24 cellular contexts compared by ENCODE assay signal in genomic region chr4:81319657-81320056, GRCh38.
DNase-seq lines count a peak whose midpoint lies in the region; ATAC-seq, FAIRE-seq and TF ChIP-seq lines count a peak whose summit lies in the region.
"Had no signal": no experiment of that assay in that cellular context is flagged by ENCODE, and none has a peak within 500 bp of the region (broad histone marks: within the 10 kb centered on the region; RNA-seq: fewer than 3 reads in every experiment).

No MANE protein-coding gene starts in this region.

- peak overlapping the region in 2 of 3 experiments; percentile 75 to 84 for H3K27ac Mint-ChIP-seq in nephron
- no peak overlapping the region for H3K27ac Mint-ChIP-seq in activated T-helper 1 cell treated with anti-CD3 and anti-CD28 coated beads, Interleukin-12 subunit alpha, Interleukin-12 subunit beta, Interleukin-2, Interleukin-4 antibody, amounts not matched to agents 30 ng/mL and 10 ng/mL and 1 ng/mL, durations not matched to agents 14 hours and 24 hours and 36 hours
- H3K27ac Mint-ChIP-seq: CD14-positive monocyte; CD8-positive, alpha-beta memory T cell; IgD-negative memory B cell had no signal

- H3K4me3 Mint-ChIP-seq in nephron, result no peak overlapping the region
- no peak overlapping the region for H3K4me3 Mint-ChIP-seq in activated T-helper 1 cell treated with anti-CD3 and anti-CD28 coated beads, Interleukin-12 subunit alpha, Interleukin-12 subunit beta, Interleukin-2, Interleukin-4 antibody, amounts not matched to agents 30 ng/mL and 10 ng/mL and 1 ng/mL, durations not matched to agents 14 hours and 24 hours and 36 hours
- H3K4me3 Mint-ChIP-seq: CD14-positive monocyte; CD8-positive, alpha-beta memory T cell; IgD-negative memory B cell had no signal

- H3K27me3 Mint-ChIP-seq in nephron (ENCODE audit: low read depth), result no peaks in the 10 kb centered on the region
- H3K27me3 Mint-ChIP-seq in activated T-helper 1 cell treated with anti-CD3 and anti-CD28 coated beads, Interleukin-12 subunit alpha, Interleukin-12 subunit beta, Interleukin-2, Interleukin-4 antibody, amounts not matched to agents 30 ng/mL and 10 ng/mL and 1 ng/mL, durations not matched to agents 14 hours and 24 hours and 36 hours (ENCODE audit: insufficient read depth), result no peaks in the 10 kb centered on the region

- DNase-seq in DMS53 (lab: John Stamatoyannopoulos, UW) (peak; percentile 5), DMS53 treated with DMSO at 0.1 percent for 48 hours (lab: John Stamatoyannopoulos, UW; ENCODE audit: unreplicated experiment) (no peak), 8988T (no peak), gastrocnemius medialis (no peak), GM19239 (ENCODE audit: insufficient read length, low spot score) (no peak)
- no peak for DNase-seq in activated T-helper 1 cell treated with anti-CD3 and anti-CD28 coated beads, Interleukin-12 subunit alpha, Interleukin-12 subunit beta, Interleukin-2, Interleukin-4 antibody, amounts not matched to agents 30 ng/mL and 10 ng/mL and 1 ng/mL, durations not matched to agents 14 hours and 24 hours and 36 hours (ENCODE audit: low spot score)
- DNase-seq: ACHN; BE2C; CD8-positive, alpha-beta memory T cell; EL; GF-D8; MM.1S; NCI-H2029 treated with DMSO at 0.1 percent for 48 hours; NCI-H526 treated with DMSO at 0.1 percent for 48 hours; SK-N-SH had no signal

- H3K27me3 ChIP-seq in gastrocnemius medialis, result no peaks in the 10 kb centered on the region
- H3K27me3 ChIP-seq: BE2C had no signal

- no peak for ATAC-seq in gastrocnemius medialis
- ATAC-seq: HCT116 had no signal

- H3K9me3 ChIP-seq in gastrocnemius medialis, result no peaks in the 10 kb centered on the region
- H3K9me3 ChIP-seq: BE2C, SK-N-SH had no signal

- H3K36me3 Mint-ChIP-seq in nephron (ENCODE audit: low read depth), result no peaks in the 10 kb centered on the region
- H3K36me3 Mint-ChIP-seq in activated T-helper 1 cell treated with anti-CD3 and anti-CD28 coated beads, Interleukin-12 subunit alpha, Interleukin-12 subunit beta, Interleukin-2, Interleukin-4 antibody, amounts not matched to agents 30 ng/mL and 10 ng/mL and 1 ng/mL, durations not matched to agents 14 hours and 24 hours and 36 hours (ENCODE audit: low read depth), result no peaks in the 10 kb centered on the region
- H3K36me3 Mint-ChIP-seq: CD14-positive monocyte; CD8-positive, alpha-beta memory T cell; IgD-negative memory B cell had no signal

- peaks cover 5% of the 10 kb centered on the region for H3K4me1 Mint-ChIP-seq in nephron
- no peaks in the 10 kb centered on the region for H3K4me1 Mint-ChIP-seq in activated T-helper 1 cell treated with anti-CD3 and anti-CD28 coated beads, Interleukin-12 subunit alpha, Interleukin-12 subunit beta, Interleukin-2, Interleukin-4 antibody, amounts not matched to agents 30 ng/mL and 10 ng/mL and 1 ng/mL, durations not matched to agents 14 hours and 24 hours and 36 hours (ENCODE audit: low read depth)
- H3K4me1 Mint-ChIP-seq: CD14-positive monocyte had no signal

- no peaks in the 10 kb centered on the region for H3K36me3 ChIP-seq in gastrocnemius medialis
- H3K36me3 ChIP-seq: BE2C had no signal

- H3K4me3 ChIP-seq in gastrocnemius medialis, result no peak overlapping the region

- no peak for TF ChIP-seq CTCF in nephron (IDR thresholded peaks at IDR 0.05; ENCODE audit: unreplicated experiment in 3 of 3)
- TF ChIP-seq CTCF in gastrocnemius medialis (IDR thresholded peaks at IDR 0.05 in 4 of 5, conservative IDR thresholded peaks at IDR 0.05 in 1 of 5), result no peak

- intact Hi-C loops in gastrocnemius medialis (cut with DNase I; ENCODE audit: low total_unique reads), result no loop called here
- intact Hi-C loops in activated T-helper 1 cell treated with anti-CD3 and anti-CD28 coated beads, Interleukin-12 subunit alpha, Interleukin-12 subunit beta, Interleukin-2, Interleukin-4 antibody, amounts not matched to agents 30 ng/mL and 10 ng/mL and 1 ng/mL, durations not matched to agents 14 hours and 24 hours and 36 hours (cut with micrococcal nuclease), result no loop called here

- FAIRE-seq in islet of Langerhans (lab: Jason Lieb, UNC) (peak; percentile 13), GM19239 (lab: Jason Lieb, UNC) (no peak)
- FAIRE-seq: D721Med, GM12891 had no signal

- H3K9me3 Mint-ChIP-seq in nephron, result peaks cover 16% of the 10 kb centered on the region
- no peaks in the 10 kb centered on the region for H3K9me3 Mint-ChIP-seq in activated T-helper 1 cell treated with anti-CD3 and anti-CD28 coated beads, Interleukin-12 subunit alpha, Interleukin-12 subunit beta, Interleukin-2, Interleukin-4 antibody, amounts not matched to agents 30 ng/mL and 10 ng/mL and 1 ng/mL, durations not matched to agents 14 hours and 24 hours and 36 hours

- H3K27ac ChIP-seq in gastrocnemius medialis, result no peak overlapping the region
- H3K27ac ChIP-seq: 22Rv1, KMS-11 had no signal

- in situ Hi-C loops in gastrocnemius medialis (cut with MboI; ENCODE audit: low sequenced_read_pairs in 4 of 4), result no loop called here

- no peak for TF ChIP-seq POLR2A in gastrocnemius medialis (IDR thresholded peaks at IDR 0.05)

- no peaks in the 10 kb centered on the region for H3K4me1 ChIP-seq in gastrocnemius medialis
- H3K4me1 ChIP-seq: BE2C had no signal
